32 cellular contexts compared by ENCODE assay signal in the genomic region with DNA sequence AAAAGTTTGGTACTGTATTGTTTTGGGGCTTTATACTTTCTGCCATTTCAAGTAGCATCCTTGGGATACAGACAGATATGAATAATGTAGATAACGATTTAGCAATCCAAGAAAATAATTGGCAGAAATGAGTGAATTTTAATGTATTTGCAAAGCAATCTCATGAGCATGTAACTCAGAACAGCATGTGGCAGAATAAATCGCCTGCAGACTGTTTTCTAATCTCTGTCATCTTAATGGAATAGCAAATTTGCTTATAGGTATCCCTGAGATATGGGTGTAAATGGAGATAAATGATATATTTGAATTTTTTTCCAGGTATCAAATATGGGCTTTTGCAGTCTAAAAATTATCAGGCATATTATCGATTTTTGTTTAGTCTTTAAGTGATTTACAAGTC.
"Had no signal": no experiment of that assay in that cellular context is flagged by ENCODE, and none has a peak within 500 bp of the region (broad histone marks: within the 10 kb centered on the region; RNA-seq: fewer than 3 reads in every experiment).

No MANE protein-coding gene starts in this region.

- H3K4me1 ChIP-seq: adrenal gland, ascending aorta had no signal

- H3K4me3 ChIP-seq: adrenal gland, ascending aorta, cardiac muscle cell had no signal

- H3K36me3 ChIP-seq: adrenal gland, ascending aorta, cardiac muscle cell had no signal

- H3K27me3 ChIP-seq: adrenal gland, ascending aorta, cardiac muscle cell had no signal

- FAIRE-seq: bronchial epithelial cell, TTC549 had no signal

- DNase-seq: activated B cell treated with CpG ODN at 0.5 μM for 24 hours; activated CD4-positive, alpha-beta memory T cell treated with anti-CD3 and anti-CD28 coated beads for 36 hours; activated CD4-positive, alpha-beta T cell treated with anti-CD3 and anti-CD28 coated beads for 4 hours; activated CD4-positive, alpha-beta T cell treated with anti-CD3 and anti-CD28 coated beads, Interleukin-2, amount 10 ng/mL, durations not matched to agents 24 days and 14 days; activated CD4-positive, alpha-beta T cell treated with anti-CD3 and anti-CD28 coated beads, Interleukin-2, amount 50 U/mL, for 1 hour; activated CD4-positive, alpha-beta T cell treated with anti-CD3 and anti-CD28 coated beads, Interleukin-2, amount 50 U/mL, for 4 hours; activated CD4-positive, CD25-positive, alpha-beta regulatory T cell treated with anti-CD3 and anti-CD28 coated beads, Interleukin-2, amount 50 U/mL, for 72 hours; activated CD8-positive, alpha-beta memory T cell treated with anti-CD3 and anti-CD28 coated beads, Interleukin-2, amount 50 U/mL, for 4 hours; activated CD8-positive, alpha-beta T cell treated with anti-CD3 and anti-CD28 coated beads for 36 hours; activated effector memory CD4-positive, alpha-beta T cell treated with anti-CD3 and anti-CD28 coated beads, Interleukin-2, amount 50 U/mL, for 16 hours; activated gamma-delta T cell treated with Interleukin-2 at 50 U/mL for 16 hours; activated naive CD4-positive, alpha-beta T cell; activated naive CD4-positive, alpha-beta T cell treated with anti-CD3 and anti-CD28 coated beads for 36 hours; activated naive CD4-positive, alpha-beta T cell treated with anti-CD3 and anti-CD28 coated beads, Interleukin-2, amount 50 U/mL, for 16 hours; activated naive CD8-positive, alpha-beta T cell treated with anti-CD3 and anti-CD28 coated beads for 36 hours; activated T-cell treated with anti-CD3 and anti-CD28 coated beads for 4 hours; activated T-cell treated with anti-CD3 and anti-CD28 coated beads, Interleukin-2, amount 50 U/mL, for 1 hour; activated T-cell treated with anti-CD3 and anti-CD28 coated beads, Interleukin-2, amount 50 U/mL, for 4 hours; activated T-cell treated with anti-CD3 and anti-CD28 coated beads, Interleukin-2, amount 50 U/mL, for 72 hours; adrenal gland; amniotic stem cell; caudate nucleus; cerebellar nuclear complex; T-helper 2 cell; T-helper 9 cell had no signal

- H3K9me3 ChIP-seq: adrenal gland, ascending aorta had no signal

- H3K27ac ChIP-seq: adrenal gland, ascending aorta, cardiac muscle cell, VCaP had no signal

- ATAC-seq: activated CD8-positive, alpha-beta T cell treated with anti-CD3 and anti-CD28 coated beads for 36 hours; activated naive CD4-positive, alpha-beta T cell treated with anti-CD3 and anti-CD28 coated beads, Interleukin-2, amount 50 U/mL, for 72 hours; activated T-cell treated with anti-CD3 and anti-CD28 coated beads, Interleukin-2, amount 50 U/mL, for 4 hours; activated T-cell treated with anti-CD3 and anti-CD28 coated beads, Interleukin-2, amount 50 U/mL, for 72 hours; activated T-helper 17 cell treated with anti-CD3 and anti-CD28 coated beads, Interleukin-2, amount 50 U/mL, for 72 hours had no signal
